ENCODE assay signal across 12 cellular contexts in genomic region chr5:111954516-111955337, GRCh38.
DNase-seq lines count a peak whose midpoint lies in the region; ATAC-seq and TF ChIP-seq lines count a peak whose summit lies in the region.
"Had no signal": no experiment of that assay in that cellular context is flagged by ENCODE, and none has a peak within 500 bp of the region (broad histone marks: within the 10 kb centered on the region; RNA-seq: fewer than 3 reads in every experiment).

No MANE protein-coding gene starts in this region.

- DNase-seq in AG04450 (ENCODE audit: low read depth, low spot score), result no peak
- DNase-seq in SJSA1 (ENCODE audit: low read depth in 1 of 2, low spot score in 2 of 2), result peak in 1 of 2 experiments; percentile 81
- DNase-seq in breast epithelium (ENCODE audit: low spot score in 2 of 2), result no peak
- DNase-seq in GM23338 (ENCODE audit: low spot score), result no peak
- no peak for DNase-seq in left lobe of liver (ENCODE audit: low spot score)
- DNase-seq in head of caudate nucleus, result no peak
- DNase-seq: dermis blood vessel endothelial cell, NCI-H1436 treated with DMSO at 0.1 percent for 48 hours, small intestine had no signal

- H3K36me3 ChIP-seq in SJSA1 (no peaks in the 10 kb centered on the region), breast epithelium (no peaks in the 10 kb centered on the region), GM23338 (ENCODE audit: insufficient read depth) (no peaks in the 10 kb centered on the region)

- H3K27me3 Mint-ChIP-seq in GM23338 (ENCODE audit: insufficient read depth, low read depth, poor library complexity), result no peaks in the 10 kb centered on the region

- CTCF ChIA-PET in AG04450 (lab: Charles Lee), result interaction anchor here (0.9 kb wide), 1 partner anchor 404 kb away, joined by 3 read pairs; no protein-coding TSS in a partner anchor

- no peak for TF ChIP-seq CTCF in AG04450 (IDR thresholded peaks at IDR 0.05; ENCODE audit: low read depth, low read length)
- TF ChIP-seq CTCF in breast epithelium (IDR thresholded peaks at IDR 0.05), result no peak
- no peak for TF ChIP-seq CTCF in GM23338 (conservative IDR thresholded peaks at IDR 0.05; ENCODE audit: low read depth in 2 of 2)

- no peak overlapping the region for H3K4me2 ChIP-seq in GM23338

- peaks cover 30% of the 10 kb centered on the region for H3K4me1 ChIP-seq in SJSA1 (replicated peaks)
- H3K4me1 ChIP-seq in breast epithelium, result no peaks in the 10 kb centered on the region
- H3K4me1 ChIP-seq in GM23338 (ENCODE audit: insufficient read depth), result no peaks in the 10 kb centered on the region

- intact Hi-C loops in breast epithelium (cut with DNase I; ENCODE audit: low total_unique reads), result loop anchor here (5.0 kb wide), 1 partner anchor 1818 kb away; no protein-coding TSS in a partner anchor
- intact Hi-C loops in head of caudate nucleus (cut with DNase I), result no loop called here

- 0 out of 2 replicates have a peak, but pooled peaks cover 8% of the 10 kb centered on the region for H3K9me2 ChIP-seq in GM23338 (ENCODE audit: insufficient read depth)

- POLR2A ChIA-PET in AG04450 (lab: Yijun Ruan, JAX), result no interaction called here

- H3K9me3 Mint-ChIP-seq in GM23338, result no peaks in the 10 kb centered on the region

- H3K27ac ChIP-seq in AG04450 (ENCODE audit: low read depth, low read length) (peak overlapping the region; percentile 47), SJSA1 (peak overlapping the region; percentile 87), breast epithelium (no peak overlapping the region), GM23338 (ENCODE audit: low read depth) (no peak overlapping the region)
- H3K27ac ChIP-seq: SK-N-MC had no signal

- H3K27me3 ChIP-seq in AG04450 (ENCODE audit: control insufficient read depth, insufficient read depth, low read length), result no peaks in the 10 kb centered on the region
- H3K27me3 ChIP-seq in SJSA1 (replicated peaks), result no peaks in the 10 kb centered on the region
- H3K27me3 ChIP-seq in breast epithelium, result no peaks in the 10 kb centered on the region
- H3K27me3 ChIP-seq in GM23338 (ENCODE audit: insufficient read depth), result no peaks in the 10 kb centered on the region

- no peaks in the 10 kb centered on the region for H3K9me3 ChIP-seq in AG04450 (ENCODE audit: control insufficient read depth, insufficient read depth, low read length)
- 0 out of 2 replicates have a peak, but pooled peaks cover 4% of the 10 kb centered on the region for H3K9me3 ChIP-seq in SJSA1 (replicated peaks)
- H3K9me3 ChIP-seq in breast epithelium, result no peaks in the 10 kb centered on the region

- no peaks in the 10 kb centered on the region for H3F3A ChIP-seq in GM23338 (replicated peaks; ENCODE audit: low read depth)

- TF ChIP-seq POLR2A in breast epithelium (IDR thresholded peaks at IDR 0.05), result no peak

- H3K36me3 Mint-ChIP-seq in GM23338 (ENCODE audit: low read depth), result no peaks in the 10 kb centered on the region

- no peak overlapping the region for H3K4me3 ChIP-seq in AG04450 (ENCODE audit: low read depth, low read length)
- no peak overlapping the region for H3K4me3 ChIP-seq in SJSA1
- H3K4me3 ChIP-seq in breast epithelium, result no peak overlapping the region
- H3K4me3 ChIP-seq in GM23338, result no peak overlapping the region
- H3K4me3 ChIP-seq: SK-N-MC had no signal

- no peak overlapping the region for H3K4me3 Mint-ChIP-seq in GM23338

- H3K4me1 Mint-ChIP-seq in GM23338, result no peaks in the 10 kb centered on the region

- H3K27ac Mint-ChIP-seq in GM23338, result no peak overlapping the region

- no peak overlapping the region; the same call in 1 of the 2 replicates for H2AFZ ChIP-seq in GM23338

- ATAC-seq in GM19372 (IDR thresholded peaks at IDR 0.05; ENCODE audit: low read depth, unreplicated experiment) (peak; percentile 80), HG02943 (IDR thresholded peaks at IDR 0.05; ENCODE audit: low read depth, unreplicated experiment) (peak; percentile 83), GM23338 (no peak), left lobe of liver (no peak)

- H4K20me1 ChIP-seq in GM23338 (replicated peaks; ENCODE audit: insufficient read depth), result no peaks in the 10 kb centered on the region

- H3K79me2 ChIP-seq in GM23338 (replicated peaks; ENCODE audit: insufficient read depth), result no peaks in the 10 kb centered on the region

TF ChIP-seq in GM23338, 12 proteins besides CTCF, POLR2A, EP300 and RAD21:
- TF ChIP-seq ZNF114 (CRISPR knock-in tag; IDR thresholded peaks at IDR 0.05) (no peak), REST (IDR thresholded peaks at IDR 0.05; ENCODE audit: unreplicated experiment) (no peak), NANOG (IDR thresholded peaks at IDR 0.05; ENCODE audit: borderline replicate concordance) (no peak), JUNB (IDR thresholded peaks at IDR 0.05; ENCODE audit: unreplicated experiment) (no peak), ZNF331 (CRISPR knock-in tag; IDR thresholded peaks at IDR 0.05; ENCODE audit: low read depth) (no peak), EZH2phosphoT487 (IDR thresholded peaks at IDR 0.05; ENCODE audit: unreplicated experiment) (no peak)
TF ChIP-seq in GM23338: peak in this region for 0.

Comparison
In these comparisons a context has a peak if more than half of its experiments do, and no peak if none do; other contexts are left out.
1. H3K27ac ChIP-seq: peak in AG04450 (single experiment) and SJSA1 (single experiment); none in breast epithelium (0 of 2) and GM23338 (single experiment).
2. ATAC-seq: peak in GM19372 (single experiment) and HG02943 (single experiment); none in GM23338 (single experiment) and left lobe of liver (single experiment).